11 cellular contexts compared by ENCODE assay signal in the genomic region with DNA sequence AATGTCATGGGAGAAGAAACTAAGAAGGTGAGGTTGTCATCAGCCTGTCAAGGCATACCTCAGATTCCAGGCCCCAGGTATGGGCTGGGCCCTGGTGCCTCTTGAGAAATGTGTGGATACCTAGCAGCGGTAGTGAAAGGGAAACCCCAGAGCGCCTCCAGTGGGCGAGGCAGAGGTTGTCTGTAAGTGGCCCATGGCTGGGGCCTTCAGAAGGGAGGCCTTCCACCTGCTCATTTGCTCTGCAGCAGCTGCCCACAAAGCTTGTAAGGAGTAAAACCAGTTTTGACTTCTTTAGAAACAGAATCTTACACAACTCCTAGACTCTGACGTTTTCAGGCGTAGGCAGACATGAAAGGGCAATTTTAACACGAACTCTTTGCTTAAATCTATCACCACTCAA.
DNase-seq lines count a peak whose midpoint lies in the region; ATAC-seq, FAIRE-seq and TF ChIP-seq lines count a peak whose summit lies in the region.
"Had no signal": no experiment of that assay in that cellular context is flagged by ENCODE, and none has a peak within 500 bp of the region (broad histone marks: within the 10 kb centered on the region; RNA-seq: fewer than 3 reads in every experiment).

No MANE protein-coding gene starts in this region.

- no peak overlapping the region for H2BK20ac ChIP-seq in H1 (ENCODE audit: low read length)

- CTCF ChIA-PET in H1 (lab: Charles Lee; ENCODE audit: partially characterized antibody), result interaction anchor here (0.8 to 1.6 kb wide), 16 partner anchors 8 to 1446 kb away, joined by 3 to 7 read pairs (median 3); no protein-coding TSS in a partner anchor

- H3K27me3 ChIP-seq in H1 (replicated peaks in 1 of 4; ENCODE audit: control insufficient read depth in 3 of 4, extremely low read depth in 1 of 4, insufficient read depth in 3 of 4, low read length in 3 of 4) (no peaks in the 10 kb centered on the region), ascending aorta (no peaks in the 10 kb centered on the region)
- H3K27me3 ChIP-seq: BLaER1 had no signal

- no peak overlapping the region for H3K27ac ChIP-seq in 22Rv1
- H3K27ac ChIP-seq in H1 (ENCODE audit: low read depth, low read length), result no peak overlapping the region
- H3K27ac ChIP-seq in ascending aorta, result no peak overlapping the region
- H3K27ac ChIP-seq: BLaER1 had no signal

- H3K79me2 ChIP-seq in H1 (ENCODE audit: control insufficient read depth in 1 of 2, insufficient read depth in 2 of 2, low read length in 2 of 2), result no peaks in the 10 kb centered on the region

- TF ChIP-seq EP300 in H1 (IDR thresholded peaks at IDR 0.05; ENCODE audit: borderline replicate concordance in 1 of 2, low read depth in 2 of 2, low read length in 2 of 2), result no peak

- peak; percentile 13; the same call in 1 of the 2 replicates for TF ChIP-seq CTCF in 22Rv1 (IDR thresholded peaks at IDR 0.05)
- peak; percentile 75 to 87 (median 82) for TF ChIP-seq CTCF in H1 (IDR thresholded peaks at IDR 0.05; ENCODE audit: control extremely low read depth in 1 of 3, insufficient read depth in 1 of 3, low read depth in 1 of 3, low read length in 3 of 3)
- no peak for TF ChIP-seq CTCF in ascending aorta (IDR thresholded peaks at IDR 0.05)

- H4K91ac ChIP-seq in H1 (replicated peaks; ENCODE audit: insufficient read length, low read length), result no peak overlapping the region

- no peaks in the 10 kb centered on the region for H3K79me1 ChIP-seq in H1 (ENCODE audit: low read depth, low read length)

- intact Hi-C loops in ascending aorta (cut with DNase I), result no loop called here

- peak; percentile 91 for FAIRE-seq in H1 (lab: Jason Lieb, UNC)

- no peak overlapping the region for H3K14ac ChIP-seq in H1 (ENCODE audit: insufficient read length)

- H2AK5ac ChIP-seq in H1 (ENCODE audit: low read depth, low read length), result no peak overlapping the region

- no peak for TF ChIP-seq POLR2A in H1 (IDR thresholded peaks at IDR 0.05; ENCODE audit: control extremely low read depth in 1 of 2, low read depth in 2 of 2, low read length in 2 of 2)

- no peaks in the 10 kb centered on the region for H3K36me3 Mint-ChIP-seq in activated T-helper 17 cell treated with anti-CD3 and anti-CD28 coated beads, Interleukin-2, amount 50 U/mL, for 72 hours (ENCODE audit: low read depth)
- H3K36me3 Mint-ChIP-seq: naive thymus-derived CD4-positive, alpha-beta T cell had no signal

- H3K4me3 Mint-ChIP-seq in activated T-helper 17 cell treated with anti-CD3 and anti-CD28 coated beads, Interleukin-2, amount 50 U/mL, for 72 hours, result no peak overlapping the region
- H3K4me3 Mint-ChIP-seq: naive thymus-derived CD4-positive, alpha-beta T cell had no signal

- DNase-seq in H1 (ENCODE audit: low read depth in 1 of 2, low spot score in 2 of 2), result peak; percentile 72 to 80
- no peak for DNase-seq in NK-92 (lab: John Stamatoyannopoulos, UW; ENCODE audit: unreplicated experiment)
- no peak for DNase-seq in ascending aorta (ENCODE audit: low spot score in 2 of 2)
- no peak for DNase-seq in ureter (ENCODE audit: low spot score)
- DNase-seq: erythroblast; naive thymus-derived CD4-positive, alpha-beta T cell had no signal

- H4K20me1 ChIP-seq in H1 (replicated peaks in 1 of 2; ENCODE audit: control insufficient read depth in 1 of 2, insufficient read depth in 2 of 2, low read length in 2 of 2), result no peaks in the 10 kb centered on the region
- H4K20me1 ChIP-seq: BLaER1 had no signal

- no peak overlapping the region for H2AFZ ChIP-seq in H1 (ENCODE audit: low read length)

- H2BK5ac ChIP-seq in H1 (ENCODE audit: low read depth, low read length), result no peak overlapping the region; the same call in 1 of the 2 replicates

- H3K4me3 ChIP-seq in H1 (ENCODE audit: extremely low read depth in 1 of 4, insufficient read depth in 2 of 4, low read depth in 3 of 4, low read length in 4 of 4) (no peak overlapping the region), ascending aorta (no peak overlapping the region)
- H3K4me3 ChIP-seq: BLaER1 had no signal

- H3K23ac ChIP-seq in H1 (ENCODE audit: insufficient read length), result no peak overlapping the region

- no peaks in the 10 kb centered on the region for H3K4me1 Mint-ChIP-seq in activated T-helper 17 cell treated with anti-CD3 and anti-CD28 coated beads, Interleukin-2, amount 50 U/mL, for 72 hours

- H3K4ac ChIP-seq in H1 (replicated peaks; ENCODE audit: insufficient read length, low read depth, low read length), result no peak overlapping the region

- no peak overlapping the region for H2BK120ac ChIP-seq in H1 (replicated peaks; ENCODE audit: low read depth, low read length)

- H3K18ac ChIP-seq in H1 (ENCODE audit: extremely low read depth, low read length), result no peak overlapping the region

- no peak overlapping the region for H4K5ac ChIP-seq in H1 (ENCODE audit: insufficient read length, low read depth, low read length)

- WGBS in H1 (ENCODE audit: extremely low coverage in 1 of 2, insufficient coverage in 1 of 2, insufficient read length in 1 of 2, insufficient replicate concordance in 2 of 2, low coverage in 1 of 2, low lambda C conversion rate in 2 of 2, missing lambda C conversion rate in 1 of 2), 2 experiments, result 23% methylated on average over 6 of the region's 6 CpGs; no CpG with 5 or more reads in 1 of the 2 experiments

- H4K8ac ChIP-seq in H1 (ENCODE audit: extremely low read depth, insufficient read depth, low read length), result no peak overlapping the region

- H3K9me3 Mint-ChIP-seq in activated T-helper 17 cell treated with anti-CD3 and anti-CD28 coated beads, Interleukin-2, amount 50 U/mL, for 72 hours, result no peaks in the 10 kb centered on the region

- H2BK12ac ChIP-seq in H1 (ENCODE audit: low read depth, low read length), result no peak overlapping the region

- H3K4me2 ChIP-seq in H1 (ENCODE audit: insufficient read depth in 1 of 2, low read depth in 2 of 2, low read length in 2 of 2), result no peak overlapping the region
- H3K4me2 ChIP-seq: BLaER1 had no signal

- H3K27me3 Mint-ChIP-seq in activated T-helper 17 cell treated with anti-CD3 and anti-CD28 coated beads, Interleukin-2, amount 50 U/mL, for 72 hours, result peaks cover 4% of the 10 kb centered on the region

- peak; percentile 80 to 85 for TF ChIP-seq RAD21 in H1 (IDR thresholded peaks at IDR 0.05 in 1 of 2, conservative IDR thresholded peaks at IDR 0.05 in 1 of 2; ENCODE audit: low read depth in 2 of 2, low read length in 2 of 2)

- H2BK15ac ChIP-seq in H1 (ENCODE audit: low read length), result no peak overlapping the region

- H3K23me2 ChIP-seq in H1 (ENCODE audit: low read depth, low read length), result no peaks in the 10 kb centered on the region; the same call in 1 of the 2 replicates

- H3K4me1 ChIP-seq in H1 (replicated peaks in 1 of 4; ENCODE audit: control insufficient read depth in 3 of 4, insufficient read depth in 4 of 4, low read length in 3 of 4) (no peaks in the 10 kb centered on the region; a peak in 1 of 7 replicates), ascending aorta (no peaks in the 10 kb centered on the region)
- H3K4me1 ChIP-seq: BLaER1 had no signal

- POLR2A ChIA-PET in H1 (lab: Charles Lee; ENCODE audit: partially characterized antibody), result no interaction called here

- H3K9me3 ChIP-seq in H1 (ENCODE audit: insufficient read depth in 2 of 2, low read depth in 1 of 2, low read length in 1 of 2) (no peaks in the 10 kb centered on the region), ascending aorta (no peaks in the 10 kb centered on the region)
- H3K9me3 ChIP-seq: BLaER1 had no signal

- H3K36me3 ChIP-seq in H1 (ENCODE audit: control insufficient read depth in 2 of 4, insufficient read depth in 4 of 4, low read length in 3 of 4), result no peaks in the 10 kb centered on the region
- no peaks in the 10 kb centered on the region for H3K36me3 ChIP-seq in ascending aorta

- ATAC-seq in GM19023 (IDR thresholded peaks at IDR 0.05; ENCODE audit: unreplicated experiment), result peak; percentile 54
- ATAC-seq in HG03521 (IDR thresholded peaks at IDR 0.05; ENCODE audit: unreplicated experiment), result peak; percentile 58
- ATAC-seq in activated T-helper 17 cell treated with anti-CD3 and anti-CD28 coated beads, Interleukin-2, amount 50 U/mL, for 72 hours (replicated peaks), result no peak
- ATAC-seq: naive thymus-derived CD4-positive, alpha-beta T cell had no signal

- no peak overlapping the region for H3K56ac ChIP-seq in H1 (replicated peaks; ENCODE audit: insufficient read length, low read depth, low read length)

- no peak overlapping the region for H3K9ac ChIP-seq in H1 (replicated peaks in 1 of 4; ENCODE audit: extremely low read depth in 1 of 4, low read depth in 3 of 4, low read length in 3 of 4)
- H3K9ac ChIP-seq: BLaER1 had no signal

- H3K27ac Mint-ChIP-seq in activated T-helper 17 cell treated with anti-CD3 and anti-CD28 coated beads, Interleukin-2, amount 50 U/mL, for 72 hours, result no peak overlapping the region
- H3K27ac Mint-ChIP-seq: naive thymus-derived CD4-positive, alpha-beta T cell had no signal

TF ChIP-seq in H1, 55 proteins besides CTCF, POLR2A, EP300 and RAD21 (continues in another document):
- TF ChIP-seq YY1 (IDR thresholded peaks at IDR 0.05; ENCODE audit: low read depth, low read length) (0 out of 2 replicates have a peak, but pooled peaks have one; percentile 17), KDM1A (IDR thresholded peaks at IDR 0.05; ENCODE audit: borderline replicate concordance, low read length) (no peak), CREB1 (IDR thresholded peaks at IDR 0.05) (0 out of 2 replicates have a peak, but pooled peaks have one; percentile 8), SP1 (IDR thresholded peaks at IDR 0.05; ENCODE audit: low read depth, low read length) (0 out of 2 replicates have a peak, but pooled peaks have one; percentile 16), SRF (IDR thresholded peaks at IDR 0.05; ENCODE audit: low read depth, low read length) (no peak), BRCA1 (IDR thresholded peaks at IDR 0.05; ENCODE audit: low read depth, low read length) (no peak), FOSL1 (IDR thresholded peaks at IDR 0.05; ENCODE audit: insufficient read depth, low read depth, low read length) (no peak), JUND (IDR thresholded peaks at IDR 0.05; ENCODE audit: low read length) (no peak), CTBP2 (IDR thresholded peaks at IDR 0.05; ENCODE audit: borderline replicate concordance, insufficient read depth, insufficient read length, low read length) (no peak), ATF3 (IDR thresholded peaks at IDR 0.05; ENCODE audit: insufficient read depth, low read depth, low read length) (no peak), TAF1 (IDR thresholded peaks at IDR 0.05; ENCODE audit: low read depth, low read length) (no peak), TEAD4 (IDR thresholded peaks at IDR 0.05; ENCODE audit: low read depth, low read length) (peak; percentile 93), NANOG (IDR thresholded peaks at IDR 0.05; ENCODE audit: insufficient read depth, low read depth, low read length, poor library complexity, severe bottlenecking) (peak; percentile 17), GABPA (IDR thresholded peaks at IDR 0.05; ENCODE audit: borderline replicate concordance, insufficient read depth, low read length) (no peak)

Comparison
In these comparisons a context has a peak if more than half of its experiments do, and no peak if none do; other contexts are left out.
1. CTCF ChIP-seq: peak in 22Rv1 (single experiment) and H1 (3 of 3); none in ascending aorta (0 of 3).
2. DNase-seq: peak in H1 (2 of 2); none in NK-92 (single experiment), ascending aorta (0 of 2) and ureter (single experiment).